1 cellular context compared by ENCODE assay signal in genomic region chr19:9323557-9323918, GRCh38.
TF ChIP-seq lines count a peak whose summit lies in the region.

No MANE protein-coding gene starts in this region.

TF ChIP-seq in HepG2, 621 proteins besides CTCF, POLR2A, EP300 and RAD21 (continues in another document):
- TF ChIP-seq ELF4 (CRISPR knock-in tag; IDR thresholded peaks at IDR 0.05; ENCODE audit: borderline replicate concordance) (no peak), PBX2 (CRISPR knock-in tag; IDR thresholded peaks at IDR 0.05) (no peak), ZNF775 (CRISPR knock-in tag; IDR thresholded peaks at IDR 0.05; ENCODE audit: borderline replicate concordance) (no peak), CC2D1A (CRISPR knock-in tag; IDR thresholded peaks at IDR 0.05) (no peak), PHF21A (CRISPR knock-in tag; IDR thresholded peaks at IDR 0.05) (0 out of 2 replicates have a peak, but pooled peaks have one; percentile 29), PAWR (CRISPR knock-in tag; IDR thresholded peaks at IDR 0.05; ENCODE audit: borderline replicate concordance) (no peak), ZKSCAN5 (CRISPR knock-in tag; IDR thresholded peaks at IDR 0.05) (peak; percentile 89), MEIS2 (CRISPR knock-in tag; IDR thresholded peaks at IDR 0.05) (no peak), IKZF4 (CRISPR knock-in tag; IDR thresholded peaks at IDR 0.05; ENCODE audit: borderline replicate concordance, low read depth, not compliant biosample characterization) (no peak), ZNF713 (CRISPR knock-in tag; IDR thresholded peaks at IDR 0.05) (no peak), KAT7 (CRISPR knock-in tag; IDR thresholded peaks at IDR 0.05; ENCODE audit: borderline replicate concordance) (no peak), TBX3 (IDR thresholded peaks at IDR 0.05; ENCODE audit: borderline replicate concordance) (no peak), MAF1 (CRISPR knock-in tag; IDR thresholded peaks at IDR 0.05; ENCODE audit: borderline replicate concordance) (no peak), POLR2AphosphoS5 (IDR thresholded peaks at IDR 0.05; ENCODE audit: low read depth, low read length) (no peak), ZFP41 (CRISPR knock-in tag; IDR thresholded peaks at IDR 0.05; ENCODE audit: borderline replicate concordance) (no peak), KDM5B (CRISPR knock-in tag; IDR thresholded peaks at IDR 0.05; ENCODE audit: borderline replicate concordance) (no peak), JARID2 (CRISPR knock-in tag; IDR thresholded peaks at IDR 0.05; ENCODE audit: insufficient replicate concordance) (no peak), LRRFIP1 (CRISPR knock-in tag; conservative IDR thresholded peaks at IDR 0.05) (no peak), ZSCAN5A (CRISPR knock-in tag; IDR thresholded peaks at IDR 0.05; ENCODE audit: borderline replicate concordance) (0 out of 2 replicates have a peak, but pooled peaks have one; percentile 20), SETDB1 (CRISPR knock-in tag; IDR thresholded peaks at IDR 0.05; ENCODE audit: borderline replicate concordance) (no peak), NKX3-1 (CRISPR knock-in tag; IDR thresholded peaks at IDR 0.05) (no peak), ZNF644 (CRISPR knock-in tag; IDR thresholded peaks at IDR 0.05; ENCODE audit: low read depth) (no peak), SNAPC4 (CRISPR knock-in tag; IDR thresholded peaks at IDR 0.05) (no peak), POGZ (CRISPR knock-in tag; IDR thresholded peaks at IDR 0.05) (no peak), TSC22D2 (CRISPR knock-in tag; IDR thresholded peaks at IDR 0.05; ENCODE audit: borderline replicate concordance) (no peak), IRF1 (CRISPR knock-in tag; IDR thresholded peaks at IDR 0.05; ENCODE audit: low read depth) (no peak), KIAA2018 (CRISPR knock-in tag; IDR thresholded peaks at IDR 0.05; ENCODE audit: borderline replicate concordance) (no peak), ZBTB7B (CRISPR knock-in tag; IDR thresholded peaks at IDR 0.05) (no peak), NR0B2 (CRISPR knock-in tag; IDR thresholded peaks at IDR 0.05) (no peak), CREB1 (IDR thresholded peaks at IDR 0.05) (no peak), CREB1 (CRISPR knock-in tag; IDR thresholded peaks at IDR 0.05) (0 out of 2 replicates have a peak, but pooled peaks have one; percentile 30), NFYC (CRISPR knock-in tag; IDR thresholded peaks at IDR 0.05) (peak; percentile 78), ZNF790 (CRISPR knock-in tag; IDR thresholded peaks at IDR 0.05; ENCODE audit: borderline replicate concordance) (no peak), E2F1 (CRISPR knock-in tag; IDR thresholded peaks at IDR 0.05) (peak; percentile 67), ZNF256 (CRISPR knock-in tag; conservative IDR thresholded peaks at IDR 0.05) (0 out of 2 replicates have a peak, but pooled peaks have one; percentile 37), RFXAP (CRISPR knock-in tag; IDR thresholded peaks at IDR 0.05; ENCODE audit: borderline replicate concordance) (0 out of 2 replicates have a peak, but pooled peaks have one; percentile 48), ZNF761 (CRISPR knock-in tag; conservative IDR thresholded peaks at IDR 0.05) (no peak), ZNF619 (CRISPR knock-in tag; IDR thresholded peaks at IDR 0.05) (no peak)
